ENCODE assay signal across 26 cellular contexts in genomic region chr5:104353371-104353770, GRCh38.
DNase-seq lines count a peak whose midpoint lies in the region; ATAC-seq and TF ChIP-seq lines count a peak whose summit lies in the region.
"Had no signal": no experiment of that assay in that cellular context is flagged by ENCODE, and none has a peak within 500 bp of the region (broad histone marks: within the 10 kb centered on the region; RNA-seq: fewer than 3 reads in every experiment).

No MANE protein-coding gene starts in this region.

- H3K27ac ChIP-seq in IMR-90 (ENCODE audit: insufficient read depth, low read length) = no peak overlapping the region
- H3K27ac ChIP-seq: 22Rv1; BLaER1 treated with 17β-estradiol and CSF1 and Interleukin-3, amounts not matched to agents 10 nM and 100 nM had no signal

- TF ChIP-seq CTCF in IMR-90 (conservative IDR thresholded peaks at IDR 0.05; ENCODE audit: low read depth, low read length) = no peak
- TF ChIP-seq CTCF in fibroblast of pulmonary artery (IDR thresholded peaks at IDR 0.05; ENCODE audit: low read length, missing control alignments) = no peak

- no peak for TF ChIP-seq POLR2A in IMR-90 (IDR thresholded peaks at IDR 0.05; ENCODE audit: low read depth, low read length)

- no peak for TF ChIP-seq RAD21 in IMR-90 (IDR thresholded peaks at IDR 0.05; ENCODE audit: low read length)

- no peak overlapping the region for H3K9ac ChIP-seq in IMR-90 (ENCODE audit: low read depth, low read length)
- H3K9ac ChIP-seq in adipocyte (ENCODE audit: low read length) = no peak overlapping the region
- H3K9ac ChIP-seq: BLaER1 treated with 17β-estradiol and CSF1 and Interleukin-3, amounts not matched to agents 10 nM and 100 nM; SK-N-SH had no signal

- intact Hi-C loops in IMR-90 (cut with micrococcal nuclease) = no loop called here

- peaks cover 1 to 5% of the 10 kb centered on the region in 2 donors for H3K9me3 Mint-ChIP-seq in activated T-cell treated with anti-CD3 and anti-CD28 coated beads, Interleukin-2, amount 50 U/mL, for 72 hours

- H4K8ac ChIP-seq in IMR-90 (ENCODE audit: low read depth in 2 of 2, low read length in 2 of 2) = no peak overlapping the region

- no peak overlapping the region for H2BK20ac ChIP-seq in IMR-90 (ENCODE audit: low read depth, low read length)

- no peaks in the 10 kb centered on the region for H3K4me1 Mint-ChIP-seq in activated T-cell treated with anti-CD3 and anti-CD28 coated beads, Interleukin-2, amount 50 U/mL, for 72 hours (ENCODE audit: low read depth)
- H3K4me1 Mint-ChIP-seq: CD4-positive, alpha-beta memory T cell; IgD-negative memory B cell had no signal

- dilution Hi-C loops in IMR-90 (cut with HindIII; ENCODE audit: low sequenced_read_pairs, unreplicated experiment) = no loop called here

- CTCF ChIA-PET in IMR-90 (lab: Yijun Ruan, JAX) = interaction anchor here (0.5 kb wide), 1 partner anchor 8 kb away, joined by 3 read pairs; no protein-coding TSS in a partner anchor

- no peak overlapping the region for H3K18ac ChIP-seq in IMR-90 (ENCODE audit: low read depth, low read length)

- H2AK5ac ChIP-seq in IMR-90 (ENCODE audit: low read depth, low read length) = no peak overlapping the region

- no peak overlapping the region for H3K4me3 Mint-ChIP-seq in activated T-cell treated with anti-CD3 and anti-CD28 coated beads, Interleukin-2, amount 50 U/mL, for 72 hours
- H3K4me3 Mint-ChIP-seq: CD4-positive, alpha-beta memory T cell; IgD-negative memory B cell had no signal

- no peak overlapping the region for H2AFZ ChIP-seq in IMR-90 (replicated peaks; ENCODE audit: low read length, poor library complexity)

- no peak overlapping the region for H3K27ac Mint-ChIP-seq in activated T-cell treated with anti-CD3 and anti-CD28 coated beads, Interleukin-2, amount 50 U/mL, for 72 hours
- H3K27ac Mint-ChIP-seq: CD4-positive, alpha-beta memory T cell; IgD-negative memory B cell had no signal

- DNase-seq in DMS53 (lab: John Stamatoyannopoulos, UW) = peak; percentile 15
- DNase-seq in DMS53 treated with DMSO at 0.1 percent for 48 hours (lab: John Stamatoyannopoulos, UW; ENCODE audit: unreplicated experiment) = no peak
- no peak for DNase-seq in IMR-90
- DNase-seq in adipocyte (ENCODE audit: low read depth) = peak; percentile 26
- DNase-seq in fibroblast of pulmonary artery (ENCODE audit: low read depth) = peak; percentile 21
- DNase-seq in NOMO-1 treated with dmso at 0.1 percent for 144 hours (lab: John Stamatoyannopoulos, UW; ENCODE audit: unreplicated experiment) = no peak
- DNase-seq in GM19240 (ENCODE audit: insufficient read length, low spot score) = no peak
- DNase-seq in activated T-cell treated with anti-CD3 and anti-CD28 coated beads, Interleukin-2, amount 50 U/mL, for 72 hours = no peak
- DNase-seq: Caco-2; CD4-positive, alpha-beta memory T cell; DMS153; GDM1; GOT3; HCEC 1CT; Karpas-422; MG63; NCI-H1417; NCI-H1694 treated with DMSO at 0.1 percent for 48 hours; NCI-H446; NCI-H526; RPMI8226; SHP77 treated with DMSO at 0.1 percent for 48 hours; SK-N-SH had no signal

- no peak overlapping the region for H2BK120ac ChIP-seq in IMR-90 (ENCODE audit: low read depth, low read length)

- H3K27me3 Mint-ChIP-seq in activated T-cell treated with anti-CD3 and anti-CD28 coated beads, Interleukin-2, amount 50 U/mL, for 72 hours (ENCODE audit: low read depth) = no peaks in the 10 kb centered on the region
- H3K27me3 Mint-ChIP-seq: CD4-positive, alpha-beta memory T cell; IgD-negative memory B cell had no signal

- H4K91ac ChIP-seq in IMR-90 (ENCODE audit: insufficient read depth, low read depth, low read length) = no peak overlapping the region

- POLR2A ChIA-PET in IMR-90 (lab: Charles Lee; ENCODE audit: unreplicated experiment) = no interaction called here

- H3K23ac ChIP-seq in IMR-90 (ENCODE audit: low read depth, low read length) = no peak overlapping the region

- H3K4me1 ChIP-seq in IMR-90 (ENCODE audit: control insufficient read depth, insufficient read depth, low read length) (no peaks in the 10 kb centered on the region), adipocyte (ENCODE audit: control insufficient read depth, insufficient read depth, low read length) (no peaks in the 10 kb centered on the region)

- no peak overlapping the region for H2AK9ac ChIP-seq in IMR-90 (replicated peaks; ENCODE audit: low read depth, low read length, poor library complexity)

- H3K4ac ChIP-seq in IMR-90 (ENCODE audit: low read depth, low read length) = no peak overlapping the region

- ATAC-seq in IMR-90 (ENCODE audit: low read depth) = no peak
- ATAC-seq in activated T-cell treated with anti-CD3 and anti-CD28 coated beads, Interleukin-2, amount 50 U/mL, for 72 hours (replicated peaks in 1 of 2) = no peak

- no TSS peak for BruUV-seq in IMR-90 (replicated peaks; lab: Mats Ljungman, UMichigan)

- WGBS in IMR-90 (ENCODE audit: extremely low coverage in 2 of 2, insufficient read length in 1 of 2), 2 experiments = 71% methylated on average over 1 of the region's 4 CpGs; no CpG with 5 or more reads in 1 of the 2 experiments

- H4K5ac ChIP-seq in IMR-90 (ENCODE audit: low read depth, low read length) = no peak overlapping the region

- H3K36me3 ChIP-seq in IMR-90 (ENCODE audit: control insufficient read depth, insufficient read depth, low read length) = no peaks in the 10 kb centered on the region
- no peaks in the 10 kb centered on the region for H3K36me3 ChIP-seq in adipocyte (ENCODE audit: control insufficient read depth, insufficient read depth, low read length, severe bottlenecking)
- H3K36me3 ChIP-seq: BLaER1 treated with 17β-estradiol and CSF1 and Interleukin-3, amounts not matched to agents 10 nM and 100 nM; MG63 had no signal

- H3K14ac ChIP-seq in IMR-90 (replicated peaks; ENCODE audit: low read depth, low read length) = no peak overlapping the region

- H3K9me3 ChIP-seq in IMR-90 (ENCODE audit: control insufficient read depth, insufficient read depth, low read length) = no peaks in the 10 kb centered on the region
- no peaks in the 10 kb centered on the region for H3K9me3 ChIP-seq in adipocyte (ENCODE audit: control insufficient read depth, low read length)
- H3K9me3 ChIP-seq: BLaER1 treated with 17β-estradiol and CSF1 and Interleukin-3, amounts not matched to agents 10 nM and 100 nM; Caco-2; MG63; SK-N-SH had no signal

- no peak overlapping the region for H2BK5ac ChIP-seq in IMR-90 (ENCODE audit: low read depth, low read length, poor library complexity, severe bottlenecking)

- H3K9me1 ChIP-seq in IMR-90 (ENCODE audit: insufficient read depth, low read length) = no peaks in the 10 kb centered on the region

- H4K20me1 ChIP-seq in IMR-90 (ENCODE audit: insufficient read depth, low read length) = no peaks in the 10 kb centered on the region
- H4K20me1 ChIP-seq: BLaER1 treated with 17β-estradiol and CSF1 and Interleukin-3, amounts not matched to agents 10 nM and 100 nM had no signal

- H3K27me3 ChIP-seq in IMR-90 (ENCODE audit: control insufficient read depth, insufficient read depth, low read length) (no peaks in the 10 kb centered on the region), adipocyte (replicated peaks; ENCODE audit: control insufficient read depth, insufficient read depth, low read length) (no peaks in the 10 kb centered on the region)
- H3K27me3 ChIP-seq: BLaER1 treated with 17β-estradiol and CSF1 and Interleukin-3, amounts not matched to agents 10 nM and 100 nM; MG63 had no signal

- H3K4me3 ChIP-seq in IMR-90 (ENCODE audit: insufficient read depth, low read depth, low read length) (no peak overlapping the region), adipocyte (ENCODE audit: low read length) (no peak overlapping the region), fibroblast of pulmonary artery (replicated peaks; ENCODE audit: low read depth, low read length) (no peak overlapping the region)
- H3K4me3 ChIP-seq: BLaER1 treated with 17β-estradiol and CSF1 and Interleukin-3, amounts not matched to agents 10 nM and 100 nM; MG63 had no signal

- H3K4me2 ChIP-seq in IMR-90 (ENCODE audit: low read depth, low read length) = no peak overlapping the region
- H3K4me2 ChIP-seq: BLaER1 treated with 17β-estradiol and CSF1 and Interleukin-3, amounts not matched to agents 10 nM and 100 nM; SK-N-SH had no signal

- no peak overlapping the region for H3K56ac ChIP-seq in IMR-90 (ENCODE audit: extremely low read depth, insufficient read depth, low read length)

- no peaks in the 10 kb centered on the region for H3K36me3 Mint-ChIP-seq in activated T-cell treated with anti-CD3 and anti-CD28 coated beads, Interleukin-2, amount 50 U/mL, for 72 hours (ENCODE audit: insufficient read depth in 2 of 2)
- H3K36me3 Mint-ChIP-seq: CD4-positive, alpha-beta memory T cell had no signal

- in situ Hi-C loops in IMR-90 (cut with MboI; ENCODE audit: low sequenced_read_pairs) = no loop called here

- no peak overlapping the region for H2BK15ac ChIP-seq in IMR-90 (ENCODE audit: low read depth, low read length)

- no peaks in the 10 kb centered on the region for H3K79me1 ChIP-seq in IMR-90 (ENCODE audit: low read depth in 1 of 2, low read length in 2 of 2)

TF ChIP-seq in IMR-90, 13 proteins besides CTCF, POLR2A, EP300 and RAD21:
- TF ChIP-seq USF2 (IDR thresholded peaks at IDR 0.05; ENCODE audit: low read depth, low read length) (no peak), CEBPB (IDR thresholded peaks at IDR 0.05; ENCODE audit: low read depth, low read length) (0 out of 2 replicates have a peak, but pooled peaks have one; percentile 28), SMC3 (IDR thresholded peaks at IDR 0.05; ENCODE audit: low read depth, low read length) (no peak), MAZ (IDR thresholded peaks at IDR 0.05; ENCODE audit: borderline replicate concordance, low read depth, low read length) (no peak)

Comparison
In these comparisons a context has a peak if more than half of its experiments do, and no peak if none do; other contexts are left out.
1. DNase-seq: peak in DMS53 (single experiment), adipocyte (single experiment) and fibroblast of pulmonary artery (single experiment); none in DMS53 treated with DMSO at 0.1 percent for 48 hours (single experiment), IMR-90 (single experiment), NOMO-1 treated with dmso at 0.1 percent for 144 hours (single experiment), GM19240 (single experiment) and activated T-cell treated with anti-CD3 and anti-CD28 coated beads, Interleukin-2, amount 50 U/mL, for 72 hours (0 of 2).